17 cellular contexts compared by ENCODE assay signal in genomic region chr14:24403294-24404013, GRCh38. TPM values are rescaled to one million over a fixed set of nuclear protein-coding genes. Genes with fewer than 3 reads are reported as not detected.
DNase-seq lines count a peak whose midpoint lies in the region; ATAC-seq, FAIRE-seq and TF ChIP-seq lines count a peak whose summit lies in the region.
"Had no signal": no experiment of that assay in that cellular context is flagged by ENCODE, and none has a peak within 500 bp of the region (broad histone marks: within the 10 kb centered on the region; RNA-seq: fewer than 3 reads in every experiment).

No MANE protein-coding gene starts in this region.

- H3K4me3 ChIP-seq in astrocyte (ENCODE audit: insufficient read depth, low read depth, low read length) (no peak overlapping the region), heart left ventricle (peak overlapping the region in 1 of 12 donors; percentile 3), psoas muscle (no peak overlapping the region)
- H3K4me3 ChIP-seq: adrenal gland, dorsolateral prefrontal cortex, left lung, thyroid gland had no signal

- peak overlapping the region; percentile 60 for H3K4me3 Mint-ChIP-seq in astrocyte (ENCODE audit: unreplicated experiment)
- H3K4me3 Mint-ChIP-seq: T-helper 17 cell had no signal

- H3K36me3 Mint-ChIP-seq in astrocyte (ENCODE audit: low read depth, unreplicated experiment) = peaks cover 8% of the 10 kb centered on the region

- no peaks in the 10 kb centered on the region for H3K79me2 ChIP-seq in astrocyte (ENCODE audit: insufficient read depth, low read length)

- TF ChIP-seq CTCF in astrocyte (IDR thresholded peaks at IDR 0.05; ENCODE audit: insufficient read depth, low read depth, low read length) (no peak), heart left ventricle (IDR thresholded peaks at IDR 0.05) (no peak), psoas muscle (IDR thresholded peaks at IDR 0.05) (no peak)

- peaks cover 32% of the 10 kb centered on the region for H3K4me1 Mint-ChIP-seq in astrocyte (ENCODE audit: low read depth, unreplicated experiment)

- H3K4me1 ChIP-seq in astrocyte (ENCODE audit: insufficient read depth, low read length) (peaks cover 4% of the 10 kb centered on the region), heart left ventricle (peaks cover 0 to 56% (median 43%) of the 10 kb centered on the region in 12 donors), psoas muscle (peaks cover 3% of the 10 kb centered on the region)

- ATAC-seq in heart left ventricle = peak; percentile 7 to 57 (median 33)
- ATAC-seq in psoas muscle = peak in 3 of 4 donors; percentile 26 to 43 (median 31)
- ATAC-seq in HG02798 (IDR thresholded peaks at IDR 0.05; ENCODE audit: poor library complexity, unreplicated experiment) = no peak
- no peak for ATAC-seq in HG03439 (IDR thresholded peaks at IDR 0.05; ENCODE audit: unreplicated experiment)
- ATAC-seq: left lung, Panc1, T-helper 17 cell had no signal

- DNase-seq in EH (ENCODE audit: low read depth) = peak; percentile 83
- DNase-seq in astrocyte (ENCODE audit: low read depth) = no peak
- DNase-seq in heart left ventricle = peak in 1 of 5 donors; percentile 56
- DNase-seq in psoas muscle = no peak
- DNase-seq in effector CD8-positive, alpha-beta T cell (lab: John Stamatoyannopoulos, UW) = no peak
- no peak for DNase-seq in substantia nigra (lab: John Stamatoyannopoulos, UW)
- DNase-seq: activated CD4-positive, alpha-beta T cell treated with anti-CD3 and anti-CD28 coated beads for 1 hour; dorsolateral prefrontal cortex; left lung; NCI-H1436; T-helper 17 cell had no signal

- no peak overlapping the region for H3K27ac Mint-ChIP-seq in astrocyte (ENCODE audit: unreplicated experiment)
- H3K27ac Mint-ChIP-seq: T-helper 17 cell had no signal

- H4K20me1 ChIP-seq in astrocyte (ENCODE audit: insufficient read depth, low read length) = no peaks in the 10 kb centered on the region

- H3K9ac ChIP-seq in astrocyte (ENCODE audit: low read length) = no peak overlapping the region

- H3K9me3 Mint-ChIP-seq in astrocyte (ENCODE audit: unreplicated experiment) = no peaks in the 10 kb centered on the region

- no peaks in the 10 kb centered on the region for H3K9me3 ChIP-seq in astrocyte (ENCODE audit: insufficient read depth, low read depth, low read length)
- no peaks in the 10 kb centered on the region for H3K9me3 ChIP-seq in heart left ventricle
- no peaks in the 10 kb centered on the region for H3K9me3 ChIP-seq in psoas muscle
- H3K9me3 ChIP-seq: adrenal gland, left lung, thyroid gland had no signal

- H2AFZ ChIP-seq in astrocyte (ENCODE audit: low read depth, low read length) = no peak overlapping the region

- TF ChIP-seq POLR2A in heart left ventricle (IDR thresholded peaks at IDR 0.05) = no peak

- H3K4me2 ChIP-seq in astrocyte (ENCODE audit: low read length) = no peak overlapping the region

- FAIRE-seq in astrocyte (lab: Jason Lieb, UNC) = peak; percentile 91
- FAIRE-seq: frontal cortex had no signal

- peaks cover 2% of the 10 kb centered on the region for H3K27me3 Mint-ChIP-seq in astrocyte (ENCODE audit: low read depth, unreplicated experiment)

- H3K36me3 ChIP-seq in astrocyte (ENCODE audit: insufficient read depth, low read length) = no peaks in the 10 kb centered on the region
- peaks cover 0 to 18% (median 5%) of the 10 kb centered on the region in 9 donors for H3K36me3 ChIP-seq in heart left ventricle
- H3K36me3 ChIP-seq in psoas muscle (ENCODE audit: insufficient read depth in 1 of 2, low read depth in 1 of 2) = no peaks in the 10 kb centered on the region
- H3K36me3 ChIP-seq: adrenal gland, left lung had no signal

- WGBS in heart left ventricle, 4 donors = 33 to 51% (median 44%) methylated on average over 7 of the region's 7 CpGs
- WGBS in psoas muscle, 3 donors = 10 to 15% (median 13%) methylated on average over 7 of the region's 7 CpGs

- no peak overlapping the region for H3K27ac ChIP-seq in astrocyte (ENCODE audit: low read depth, low read length)
- H3K27ac ChIP-seq in heart left ventricle = peak overlapping the region in 9 of 12 donors; percentile 16 to 58 (median 30)
- H3K27ac ChIP-seq in psoas muscle = no peak overlapping the region
- H3K27ac ChIP-seq in substantia nigra (ENCODE audit: low read depth, low read length, poor library complexity, severe bottlenecking) = no peak overlapping the region
- H3K27ac ChIP-seq: adrenal gland, dorsolateral prefrontal cortex had no signal

- intact Hi-C loops in heart left ventricle (cut with DNase I) = loop anchor here in 1 of 10 donors (5.0 kb wide), 1 partner anchor 36 kb away; the partner anchor contains the start of gene NFATC4
- intact Hi-C loops in psoas muscle (cut with DNase I) = no loop called here

- H3K27me3 ChIP-seq in astrocyte (ENCODE audit: insufficient read depth, low read length) (peaks cover 3% of the 10 kb centered on the region), heart left ventricle (no peaks in the 10 kb centered on the region), psoas muscle (ENCODE audit: insufficient read depth in 3 of 3, low read length in 2 of 3) (peaks cover 0 to 8% (median 5%) of the 10 kb centered on the region in 3 donors)
- H3K27me3 ChIP-seq: adrenal gland, left lung, thyroid gland had no signal

RNA-seq across cellular contexts. Expression of gene NYNRIN, which starts 4.7 kb away (rescaled TPM):
- 25.4 and 32.0 TPM in 2 replicates for total RNA-seq in astrocyte
- 10 to 100 TPM in 1 of 9 donors, 1 to 10 TPM in 8; 3.7 to 10.0 (median 7.5) TPM for total RNA-seq in heart left ventricle
- 1 to 10 TPM; 3.6 to 6.7 TPM for polyA plus RNA-seq in heart left ventricle
- total RNA-seq in psoas muscle = 1 to 10 TPM; 2.1 to 8.0 (median 2.4) TPM
- 1 to 10 TPM; 1.1 to 1.5 (median 1.2) TPM for polyA plus RNA-seq in psoas muscle

RNA-seq across cellular contexts. Expression of gene CBLN3, which starts 26.0 kb away (rescaled TPM):
- total RNA-seq in astrocyte (3.9 and 5.4 TPM in 2 replicates), heart left ventricle (1 to 10 TPM in 5 of 9 donors, under 1 TPM in 4; 0.38 to 4.9 (median 1.0) TPM), psoas muscle (1 to 10 TPM in 1 of 4 donors, under 1 TPM in 3; 0.66 to 1.5 (median 0.76) TPM)
- polyA plus RNA-seq in heart left ventricle (under 1 TPM; 0.72 to 0.80 TPM), psoas muscle (under 1 TPM; 0.38 to 0.78 (median 0.70) TPM)
- total RNA-seq: frontal cortex had no signal

RNA-seq across cellular contexts. Expression of gene KHNYN, which starts 26.3 kb away (rescaled TPM):
- total RNA-seq in astrocyte (45.5 and 50.5 TPM in 2 replicates), heart left ventricle (10 to 100 TPM; 16.9 to 33.4 (median 20.1) TPM), psoas muscle (10 to 100 TPM; 25.8 to 44.2 (median 41.3) TPM)
- polyA plus RNA-seq in heart left ventricle (10 to 100 TPM; 15.6 to 34.5 TPM), psoas muscle (10 to 100 TPM; 15.3 to 74.9 (median 35.9) TPM)

RNA-seq across cellular contexts. Expression of gene NFATC4, which starts 35.5 kb away (rescaled TPM):
- 61.9 and 73.9 TPM in 2 replicates for total RNA-seq in astrocyte
- total RNA-seq in heart left ventricle = 10 to 100 TPM in 7 of 9 donors, 1 to 10 TPM in 2; 6.5 to 19.1 (median 11.7) TPM
- polyA plus RNA-seq in heart left ventricle = 10 to 100 TPM; 12.5 to 23.0 TPM
- total RNA-seq in psoas muscle = 10 to 100 TPM in 2 of 4 donors, 1 to 10 TPM in 2; 2.7 to 12.0 (median 7.8) TPM
- polyA plus RNA-seq in psoas muscle = 1 to 10 TPM; 5.5 to 7.9 (median 7.3) TPM
- total RNA-seq: T-helper 17 cell had no signal

RNA-seq across cellular contexts. Expression of gene SDR39U1, which starts 39.1 kb away (rescaled TPM):
- total RNA-seq in astrocyte (27.6 and 28.1 TPM in 2 replicates), heart left ventricle (10 to 100 TPM; 58.6 to 74.6 (median 60.5) TPM), psoas muscle (10 to 100 TPM; 55.7 to 75.2 (median 63.8) TPM)
- polyA plus RNA-seq in heart left ventricle (100 to 1,000 TPM in 1 of 2 donors, 10 to 100 TPM in 1; 68.4 to 109 TPM), psoas muscle (100 to 1,000 TPM in 1 of 3 donors, 10 to 100 TPM in 2; 62.9 to 110 (median 63.6) TPM)

Comparison
In these comparisons a context has a peak if more than half of its experiments do, and no peak if none do; other contexts are left out.
1. H3K27ac ChIP-seq: peak in heart left ventricle (9 of 12); none in astrocyte (single experiment), psoas muscle (single experiment) and substantia nigra (single experiment).
2. ATAC-seq: peak in heart left ventricle (4 of 4) and psoas muscle (3 of 4); none in HG02798 (single experiment) and HG03439 (single experiment).